In the genomic region with DNA sequence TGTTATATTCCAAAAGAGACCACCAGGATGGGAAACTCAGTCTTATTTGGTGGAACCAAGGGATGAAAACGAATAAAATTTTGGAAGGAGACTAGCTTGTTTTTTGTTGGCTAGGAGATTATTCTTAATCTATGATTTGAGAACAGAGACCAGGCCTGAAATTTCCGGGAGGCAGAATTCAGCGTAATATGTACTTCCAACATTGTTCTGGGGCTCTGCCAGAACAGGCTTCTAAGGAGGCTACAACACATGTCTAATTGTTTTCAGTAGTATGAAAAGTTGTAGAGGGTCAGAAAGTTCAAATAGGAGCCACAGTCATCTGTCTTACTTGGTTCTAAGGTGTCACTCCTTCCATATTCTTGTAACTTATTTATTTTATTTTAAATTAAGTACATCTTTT, we compare ENCODE assay signal across 9 cellular contexts. TPM values are rescaled to one million over a fixed set of nuclear protein-coding genes. Genes with fewer than 3 reads are reported as not detected.
DNase-seq lines count a peak whose midpoint lies in the region; ATAC-seq and TF ChIP-seq lines count a peak whose summit lies in the region.
"Had no signal": no experiment of that assay in that cellular context is flagged by ENCODE, and none has a peak within 500 bp of the region (broad histone marks: within the 10 kb centered on the region; RNA-seq: fewer than 3 reads in every experiment).

No MANE protein-coding gene starts in this region.

- peaks cover 21 to 55% (median 42%) of the 10 kb centered on the region in 4 donors for H3K4me1 Mint-ChIP-seq in CD4-positive, alpha-beta memory T cell
- H3K4me1 Mint-ChIP-seq in natural killer cell, result peaks cover 31 to 38% of the 10 kb centered on the region in 2 donors

- H3F3A ChIP-seq in Loucy (ENCODE audit: low read depth), result no peaks in the 10 kb centered on the region

- peak overlapping the region; percentile 98 to 100 (median 100) for H3K27ac Mint-ChIP-seq in CD4-positive, alpha-beta memory T cell
- peak overlapping the region; percentile 99 for H3K27ac Mint-ChIP-seq in natural killer cell

- peaks cover 0 to 8% (median 0%) of the 10 kb centered on the region in 8 donors for H3K9me3 Mint-ChIP-seq in CD4-positive, alpha-beta memory T cell
- no peaks in the 10 kb centered on the region for H3K9me3 Mint-ChIP-seq in natural killer cell

- H3K4me1 ChIP-seq in CD4-positive, alpha-beta memory T cell (ENCODE audit: insufficient read depth, low read length), result peaks cover 56% of the 10 kb centered on the region
- H3K4me1 ChIP-seq in Loucy (ENCODE audit: insufficient read depth, low read length, poor library complexity, severe bottlenecking) (peaks cover 41% of the 10 kb centered on the region), sigmoid colon (peaks cover 0 to 33% (median 22%) of the 10 kb centered on the region in 4 donors)

- H3K36me3 Mint-ChIP-seq in CD4-positive, alpha-beta memory T cell, result peaks cover 17 to 55% of the 10 kb centered on the region in 2 donors
- H3K36me3 Mint-ChIP-seq in natural killer cell, result peaks cover 19% of the 10 kb centered on the region

- H3K9me3 ChIP-seq in CD4-positive, alpha-beta memory T cell (ENCODE audit: control insufficient read depth in 1 of 2, low read length in 2 of 2), result no peaks in the 10 kb centered on the region
- H3K9me3 ChIP-seq in Loucy (ENCODE audit: insufficient read depth, low read depth, low read length) (no peaks in the 10 kb centered on the region), sigmoid colon (no peaks in the 10 kb centered on the region)
- H3K9me3 ChIP-seq: uterus had no signal

- H3K4me3 Mint-ChIP-seq in CD4-positive, alpha-beta memory T cell, result peak overlapping the region; percentile 97 to 100 (median 100)
- peak overlapping the region; percentile 99 for H3K4me3 Mint-ChIP-seq in natural killer cell

- H4K20me1 ChIP-seq in Loucy (ENCODE audit: insufficient read depth, low read length, poor library complexity, severe bottlenecking), result peaks cover 53% of the 10 kb centered on the region

- DNase-seq in CD4-positive, alpha-beta memory T cell, result no peak
- DNase-seq in dermis blood vessel endothelial cell, result peak; percentile 27
- DNase-seq in natural killer cell, result no peak
- no peak for DNase-seq in sigmoid colon
- DNase-seq in AML-193 (lab: John Stamatoyannopoulos, UW), result no peak
- no peak for DNase-seq in GM20000 (ENCODE audit: low spot score)
- no peak for DNase-seq in SKM-1 (lab: John Stamatoyannopoulos, UW; ENCODE audit: unreplicated experiment)
- DNase-seq: uterus had no signal

- peak overlapping the region; percentile 95 for H3K9ac ChIP-seq in Loucy (ENCODE audit: low read depth, low read length, poor library complexity, severe bottlenecking)

- no peak for ATAC-seq in natural killer cell

- H3K27me3 Mint-ChIP-seq in CD4-positive, alpha-beta memory T cell, result no peaks in the 10 kb centered on the region
- no peaks in the 10 kb centered on the region for H3K27me3 Mint-ChIP-seq in natural killer cell (ENCODE audit: low read depth in 2 of 2)

- peaks cover 75% of the 10 kb centered on the region for H3K79me2 ChIP-seq in Loucy (ENCODE audit: insufficient read depth, low read length)

- TF ChIP-seq CTCF in Loucy (conservative IDR thresholded peaks at IDR 0.05; ENCODE audit: low read length), result no peak
- no peak for TF ChIP-seq CTCF in natural killer cell (IDR thresholded peaks at IDR 0.05)
- no peak for TF ChIP-seq CTCF in sigmoid colon (IDR thresholded peaks at IDR 0.05)
- TF ChIP-seq CTCF in GM20000 (IDR thresholded peaks at IDR 0.05; ENCODE audit: extremely low read depth, missing control alignments), result no peak

- H3K27ac ChIP-seq in CD4-positive, alpha-beta memory T cell (ENCODE audit: low read depth, low read length), result peak overlapping the region; percentile 100
- H3K27ac ChIP-seq in sigmoid colon, result peak overlapping the region in 2 of 4 donors; percentile 87 to 96

- no peaks in the 10 kb centered on the region for H3K27me3 ChIP-seq in CD4-positive, alpha-beta memory T cell (ENCODE audit: insufficient read depth, low read length)
- H3K27me3 ChIP-seq in Loucy (ENCODE audit: insufficient read depth, low read length, poor library complexity, severe bottlenecking) (no peaks in the 10 kb centered on the region), sigmoid colon (no peaks in the 10 kb centered on the region)
- H3K27me3 ChIP-seq: uterus had no signal

- intact Hi-C loops in CD4-positive, alpha-beta memory T cell (cut with micrococcal nuclease), result loop anchor here (5.0 kb wide), 1 partner anchor 550 kb away; no protein-coding TSS in a partner anchor
- intact Hi-C loops in natural killer cell (cut with micrococcal nuclease), result loop anchor here (2.0 to 5.0 kb wide), 2 partner anchors 133 to 450 kb away; no protein-coding TSS in a partner anchor
- intact Hi-C loops in sigmoid colon (cut with DNase I), result no loop called here

- CTCF ChIA-PET in CD4-positive, alpha-beta memory T cell (lab: Charles Lee; ENCODE audit: partially characterized antibody), result interaction anchor here (5.2 kb wide), 1 partner anchor 135 kb away, joined by 53 read pairs; no protein-coding TSS in a partner anchor

- peaks cover 20% of the 10 kb centered on the region for H3K36me3 ChIP-seq in CD4-positive, alpha-beta memory T cell (ENCODE audit: insufficient read depth, low read length)
- H3K36me3 ChIP-seq in Loucy (ENCODE audit: insufficient read depth, low read length) (peaks cover 20% of the 10 kb centered on the region; the same call in 1 of the 2 replicates), sigmoid colon (peaks cover 5 to 31% (median 11%) of the 10 kb centered on the region in 4 donors)
- H3K36me3 ChIP-seq: uterus had no signal

- POLR2A ChIA-PET in CD4-positive, alpha-beta memory T cell (lab: Charles Lee; ENCODE audit: partially characterized antibody), result interaction anchor here (0.6 to 3.1 kb wide), 6 partner anchors 10 to 236 kb away, joined by 3 to 25 read pairs (median 12); partner anchors contain the start of genes CCAR1, KIFBP and SRGN

- no peak overlapping the region for H2AFZ ChIP-seq in Loucy (ENCODE audit: low read length)

- TF ChIP-seq POLR2A in sigmoid colon (IDR thresholded peaks at IDR 0.05), result no peak

- TF ChIP-seq EP300 in sigmoid colon (IDR thresholded peaks at IDR 0.05), result no peak

- H3K4me2 ChIP-seq in Loucy (ENCODE audit: low read depth, low read length, poor library complexity, severe bottlenecking), result peak overlapping the region; percentile 89

- H3K4me3 ChIP-seq in CD4-positive, alpha-beta memory T cell (ENCODE audit: low read length in 2 of 2), result peak overlapping the region; percentile 64 to 97
- H3K4me3 ChIP-seq in Loucy (ENCODE audit: low read length, poor library complexity, severe bottlenecking), result peak overlapping the region; percentile 95
- peak overlapping the region in 2 of 4 donors; percentile 62 to 96 for H3K4me3 ChIP-seq in sigmoid colon

- H3K9me2 ChIP-seq in Loucy (replicated peaks; ENCODE audit: low read depth, low read length), result no peaks in the 10 kb centered on the region

- 44 to 76% methylated on average over 3 of the region's 3 CpGs for WGBS in sigmoid colon, 2 donors

RNA-seq across cellular contexts. Expression of gene DDX21, which starts 1.7 kb away (rescaled TPM):
- total RNA-seq in CD4-positive, alpha-beta memory T cell, result 10 to 100 TPM; 50.6 to 57.1 TPM
- 10 to 100 TPM; 20.3 to 20.7 TPM for polyA plus RNA-seq in CD4-positive, alpha-beta memory T cell
- total RNA-seq in dermis blood vessel endothelial cell (73.0 and 102 TPM in 2 replicates), natural killer cell (10 to 100 TPM; 59.0 to 62.1 (median 59.8) TPM), sigmoid colon (10 to 100 TPM; 24.6 to 64.9 (median 29.5) TPM)
- polyA plus RNA-seq in sigmoid colon, result 10 to 100 TPM; 16.8 to 37.1 (median 16.9) TPM

RNA-seq across cellular contexts. Expression of gene KIFBP, which starts 30.9 kb away (rescaled TPM):
- 10 to 100 TPM; 17.9 to 18.5 TPM for total RNA-seq in CD4-positive, alpha-beta memory T cell
- 1 to 10 TPM; 2.7 to 8.1 TPM for polyA plus RNA-seq in CD4-positive, alpha-beta memory T cell
- total RNA-seq in dermis blood vessel endothelial cell (41.9 and 55.2 TPM in 2 replicates), natural killer cell (1 to 10 TPM; 3.5 to 4.4 (median 4.0) TPM), sigmoid colon (10 to 100 TPM; 21.0 to 34.6 (median 23.8) TPM)
- 10 to 100 TPM; 12.2 to 16.6 (median 13.8) TPM for polyA plus RNA-seq in sigmoid colon

RNA-seq across cellular contexts. Expression of gene DDX50, which starts 56.5 kb away (rescaled TPM):
- total RNA-seq in CD4-positive, alpha-beta memory T cell, result 10 to 100 TPM; 41.1 to 41.9 TPM
- polyA plus RNA-seq in CD4-positive, alpha-beta memory T cell, result 10 to 100 TPM; 39.5 to 45.2 TPM
- total RNA-seq in dermis blood vessel endothelial cell (46.6 and 49.0 TPM in 2 replicates), natural killer cell (10 to 100 TPM; 28.3 to 33.1 (median 31.9) TPM), sigmoid colon (10 to 100 TPM; 39.1 to 64.3 (median 51.6) TPM)
- polyA plus RNA-seq in sigmoid colon, result 10 to 100 TPM; 13.6 to 23.4 (median 21.0) TPM
